8 cellular contexts compared by ENCODE assay signal in the genomic region with DNA sequence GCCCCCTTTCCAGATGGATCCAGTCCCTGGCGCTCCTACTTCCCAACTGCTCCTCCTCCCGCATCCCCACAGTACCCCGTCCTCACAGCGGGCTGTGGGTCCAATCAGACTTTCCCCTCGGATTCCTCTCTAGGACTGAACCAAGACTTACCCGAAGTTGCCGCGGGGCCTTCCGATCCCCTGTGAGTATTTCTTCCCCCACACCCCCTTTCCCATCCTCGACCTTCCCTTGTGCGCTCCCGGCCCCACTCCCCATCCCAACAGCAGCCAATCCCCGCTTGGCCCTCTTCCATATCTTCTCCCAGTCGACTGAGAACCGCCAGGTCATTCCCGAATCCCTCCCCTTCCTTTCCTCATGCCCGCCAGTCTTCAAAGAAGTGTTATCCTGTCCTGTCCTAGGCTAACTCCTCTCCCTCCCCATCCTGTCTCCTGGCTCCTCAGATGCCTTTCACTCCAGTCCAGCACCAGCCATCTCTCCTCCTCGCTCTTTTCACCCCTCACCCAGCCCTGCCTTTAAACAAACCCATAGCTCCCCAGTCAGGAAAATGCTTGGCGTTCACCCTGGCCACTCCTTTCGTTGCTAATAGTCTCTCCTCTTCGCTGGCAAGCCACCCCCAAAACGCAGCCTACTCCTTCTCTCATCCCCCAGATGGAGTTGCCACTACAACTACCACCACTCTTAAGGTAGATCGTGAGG. TPM values are rescaled to one million over a fixed set of nuclear protein-coding genes. Genes with fewer than 3 reads are reported as not detected.
A peak's percentile ranks its signal among the peaks of the same experiment; 100 is the strongest.
DNase-seq lines count a peak whose midpoint lies in the region; ATAC-seq and FAIRE-seq lines count a peak whose summit lies in the region.

No MANE protein-coding gene starts in this region.

- no peak for FAIRE-seq in RCC 7860 (lab: Jason Lieb, UNC)

- DNase-seq in Right ventricle myocardium superior (no peak), cardiac septum (ENCODE audit: low spot score) (no peak), RCC 7860 (ENCODE audit: low spot score) (peak; percentile 42), GDM1 (lab: John Stamatoyannopoulos, UW) (no peak)
- DNase-seq in effector CD8-positive, alpha-beta T cell (lab: John Stamatoyannopoulos, UW) = peak; percentile 23

- peaks cover 26% of the 10 kb centered on the region for H3K36me3 ChIP-seq in mesodermal cell (ENCODE audit: control insufficient read depth, insufficient read depth, low read length)

- H3K4me1 ChIP-seq in mesodermal cell (ENCODE audit: control insufficient read depth, insufficient read depth, low read length, poor library complexity, severe bottlenecking) = peaks cover 6% of the 10 kb centered on the region

- H3K9me3 ChIP-seq in mesodermal cell (ENCODE audit: control insufficient read depth, low read length) = no peaks in the 10 kb centered on the region

- ATAC-seq in Right ventricle myocardium superior (ENCODE audit: poor library complexity) (peak; percentile 11), GM21423 (IDR thresholded peaks at IDR 0.05; ENCODE audit: unreplicated experiment) (no peak), GM21717 (IDR thresholded peaks at IDR 0.05; ENCODE audit: unreplicated experiment) (no peak)

- intact Hi-C loops in Right ventricle myocardium superior (cut with DNase I) = no loop called here
- intact Hi-C loops in cardiac septum (cut with DNase I) = loop anchor here (5.0 to 10.0 kb wide), 2 partner anchors 46 to 82 kb away; partner anchors contain the start of genes CIZ1, COQ4 and TRUB2

- peak overlapping the region; percentile 59 for H3K27ac ChIP-seq in mesodermal cell (ENCODE audit: low read depth, low read length, severe bottlenecking)

- 11% methylated on average over 21 to 22 of the region's 23 CpGs for WGBS in mesodermal cell (ENCODE audit: insufficient coverage in 2 of 2), 2 experiments

- peak overlapping the region; percentile 99 for H3K4me3 ChIP-seq in mesodermal cell (ENCODE audit: extremely low read depth, insufficient read depth, low read length, poor library complexity, severe bottlenecking)

RNA-seq across cellular contexts. Expression of gene SWI5, which starts 0.6 kb away (rescaled TPM):
- total RNA-seq in Right ventricle myocardium superior (16.3 TPM), cardiac septum (17.7 TPM)
- polyA plus RNA-seq in mesodermal cell (2013, experiment 1 of 2) = 38.4 TPM
- polyA plus RNA-seq in mesodermal cell (2013, experiment 2 of 2) = 30.8 TPM

RNA-seq across cellular contexts. Expression of gene GOLGA2, which starts 0.9 kb away (rescaled TPM):
- total RNA-seq in Right ventricle myocardium superior (77.7 TPM), cardiac septum (120 TPM)
- polyA plus RNA-seq in mesodermal cell (2013, experiment 1 of 2) = 78.9 TPM
- 77.0 TPM for polyA plus RNA-seq in mesodermal cell (2013, experiment 2 of 2)

RNA-seq across cellular contexts. Expression of gene TRUB2, which starts 45.5 kb away (rescaled TPM):
- total RNA-seq in Right ventricle myocardium superior = 35.5 TPM
- total RNA-seq in cardiac septum = 30.7 TPM
- 21.5 TPM for polyA plus RNA-seq in mesodermal cell (2013, experiment 1 of 2)
- 18.6 TPM for polyA plus RNA-seq in mesodermal cell (2013, experiment 2 of 2)

RNA-seq across cellular contexts. Expression of gene COQ4, which starts 45.9 kb away (rescaled TPM):
- 29.5 TPM for total RNA-seq in Right ventricle myocardium superior
- total RNA-seq in cardiac septum = 25.9 TPM
- 29.9 TPM for polyA plus RNA-seq in mesodermal cell (2013, experiment 1 of 2)
- 31.0 TPM for polyA plus RNA-seq in mesodermal cell (2013, experiment 2 of 2)

Comparison
In these comparisons a context has a peak if more than half of its experiments do, and no peak if none do; other contexts are left out.
1. DNase-seq: peak in RCC 7860 (single experiment) and effector CD8-positive, alpha-beta T cell (single experiment); none in Right ventricle myocardium superior (single experiment), cardiac septum (single experiment) and GDM1 (single experiment).